8 cellular contexts compared by ENCODE assay signal in the genomic region with DNA sequence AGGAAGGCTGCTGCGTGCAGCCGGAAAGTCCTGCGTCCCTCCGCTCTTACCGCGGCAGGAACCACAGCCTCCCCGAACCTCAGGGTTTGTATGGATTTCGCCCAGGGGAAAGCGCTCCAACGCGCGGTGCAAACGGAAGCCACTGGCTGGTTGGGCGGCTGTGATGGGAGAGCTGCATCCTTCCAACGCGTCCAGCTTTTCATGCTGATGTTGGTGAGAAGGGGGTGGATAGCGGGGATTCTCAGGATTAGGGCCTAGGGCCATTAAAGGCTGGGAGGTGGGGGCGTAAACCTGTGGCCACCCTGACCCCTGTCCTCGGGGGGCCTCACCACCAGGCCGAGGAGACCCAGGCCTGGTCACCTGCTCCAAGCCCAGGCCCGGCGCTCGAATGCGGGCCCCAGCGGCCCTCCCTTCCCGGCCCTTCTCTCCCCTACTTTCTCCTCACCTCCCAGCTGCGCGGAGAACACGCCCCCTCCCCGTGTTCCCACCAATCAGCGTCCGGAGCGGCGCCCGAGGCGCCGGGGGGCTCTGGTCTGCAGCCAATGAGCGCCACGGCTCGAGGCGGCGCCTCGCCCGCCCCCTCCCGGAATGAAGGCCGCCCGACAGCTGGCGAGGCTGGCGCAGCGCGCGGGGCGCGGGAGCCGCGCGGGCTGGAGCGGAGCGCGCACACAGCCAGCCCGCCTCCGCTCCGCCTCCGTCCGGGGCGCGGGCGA. TPM values are rescaled to one million over a fixed set of nuclear protein-coding genes. Genes with fewer than 3 reads are reported as not detected.
A peak's percentile ranks its signal among the peaks of the same experiment; 100 is the strongest.
DNase-seq lines count a peak whose midpoint lies in the region; ATAC-seq and TF ChIP-seq lines count a peak whose summit lies in the region.

No MANE protein-coding gene starts in this region.

- peak; percentile 91 for DNase-seq in AG08395 (ENCODE audit: low spot score)
- DNase-seq in NCI-H510A (lab: John Stamatoyannopoulos, UW): peak; percentile 90
- DNase-seq in activated CD4-positive, alpha-beta memory T cell treated with anti-CD3 and anti-CD28 coated beads for 36 hours: peak; percentile 84
- peak; percentile 80 to 93 for DNase-seq in dermis microvascular lymphatic vessel endothelial cell (ENCODE audit: low read depth in 2 of 2)
- DNase-seq in lower leg skin (ENCODE audit: low spot score in 2 of 2): peak; percentile 70 to 96
- DNase-seq in stimulated activated CD4-positive, alpha-beta T cell treated with anti-CD3 and anti-CD28 coated beads, Interleukin-4, amount 100 ng/mL, for 1 hour: peak; percentile 82

- H3K27me3 Mint-ChIP-seq in activated CD4-positive, alpha-beta memory T cell treated with anti-CD3 and anti-CD28 coated beads for 36 hours: no peaks in the 10 kb centered on the region

- TF ChIP-seq CTCF in lower leg skin (IDR thresholded peaks at IDR 0.05): no peak

- CTCF ChIA-PET in activated CD4-positive, alpha-beta memory T cell treated with anti-CD3 and anti-CD28 coated beads for 36 hours (lab: Charles Lee): interaction anchor here (0.5 to 0.8 kb wide), 2 partner anchors 24 to 53 kb away, joined by 3 to 4 read pairs; no protein-coding TSS in a partner anchor

- ATAC-seq in GM18873 (IDR thresholded peaks at IDR 0.05; ENCODE audit: low FRiP score, unreplicated experiment) (peak; percentile 39), HG03159 (IDR thresholded peaks at IDR 0.05; ENCODE audit: unreplicated experiment) (peak; percentile 59)

- WGBS in lower leg skin, 2 donors: 10 to 11% methylated on average over 28 to 47 of the region's 68 CpGs

- no peak for TF ChIP-seq POLR2A in lower leg skin (IDR thresholded peaks at IDR 0.05)

- H3K27ac Mint-ChIP-seq in activated CD4-positive, alpha-beta memory T cell treated with anti-CD3 and anti-CD28 coated beads for 36 hours: no peak overlapping the region

- intact Hi-C loops in activated CD4-positive, alpha-beta memory T cell treated with anti-CD3 and anti-CD28 coated beads for 36 hours (cut with micrococcal nuclease): loop anchor here (10.0 kb wide), 2 partner anchors 274 to 464 kb away; partner anchors contain the start of gene CACUL1
- intact Hi-C loops in lower leg skin (cut with DNase I; ENCODE audit: low total_unique reads): no loop called here

- H3K4me1 Mint-ChIP-seq in activated CD4-positive, alpha-beta memory T cell treated with anti-CD3 and anti-CD28 coated beads for 36 hours (ENCODE audit: low read depth): peaks cover 15% of the 10 kb centered on the region

- H3K4me3 Mint-ChIP-seq in activated CD4-positive, alpha-beta memory T cell treated with anti-CD3 and anti-CD28 coated beads for 36 hours: peak overlapping the region; percentile 48

- H3K9me3 Mint-ChIP-seq in activated CD4-positive, alpha-beta memory T cell treated with anti-CD3 and anti-CD28 coated beads for 36 hours: no peaks in the 10 kb centered on the region

- POLR2A ChIA-PET in activated CD4-positive, alpha-beta memory T cell treated with anti-CD3 and anti-CD28 coated beads for 36 hours (lab: Charles Lee): interaction anchor here (0.6 to 1.5 kb wide), 2 partner anchors 90 to 274 kb away, joined by 3 to 5 read pairs; partner anchors contain the start of gene CACUL1

- H3K36me3 Mint-ChIP-seq in activated CD4-positive, alpha-beta memory T cell treated with anti-CD3 and anti-CD28 coated beads for 36 hours: peaks cover 14% of the 10 kb centered on the region

- H3K4me3 ChIP-seq in lower leg skin (ENCODE audit: low read depth, poor library complexity, severe bottlenecking): peak overlapping the region; percentile 35

RNA-seq across cellular contexts. Expression of gene NANOS1, which starts 0.5 kb away (rescaled TPM):
- under 1 TPM; 0.15 to 0.31 TPM for total RNA-seq in activated CD4-positive, alpha-beta memory T cell treated with anti-CD3 and anti-CD28 coated beads for 36 hours
- 0.13 and 0.76 TPM in 2 replicates for total RNA-seq in dermis microvascular lymphatic vessel endothelial cell
- 1 to 10 TPM in 3 of 4 donors, under 1 TPM in 1; 0.34 to 3.6 (median 1.3) TPM for total RNA-seq in lower leg skin

RNA-seq across cellular contexts. Expression of gene EIF3A, which starts 51.6 kb away (rescaled TPM):
- 100 to 1,000 TPM; 143 to 148 TPM for total RNA-seq in activated CD4-positive, alpha-beta memory T cell treated with anti-CD3 and anti-CD28 coated beads for 36 hours
- 69.6 and 95.7 TPM in 2 replicates for total RNA-seq in dermis microvascular lymphatic vessel endothelial cell
- total RNA-seq in lower leg skin: 100 to 1,000 TPM; 105 to 138 (median 121) TPM

Comparison
In these comparisons a context has a peak if more than half of its experiments do, and no peak if none do; other contexts are left out.
1. Peak in every context shown above with its lines: DNase-seq, ATAC-seq and H3K4me3 ChIP-seq.